ENCODE assay signal across 8 cellular contexts in the genomic region with DNA sequence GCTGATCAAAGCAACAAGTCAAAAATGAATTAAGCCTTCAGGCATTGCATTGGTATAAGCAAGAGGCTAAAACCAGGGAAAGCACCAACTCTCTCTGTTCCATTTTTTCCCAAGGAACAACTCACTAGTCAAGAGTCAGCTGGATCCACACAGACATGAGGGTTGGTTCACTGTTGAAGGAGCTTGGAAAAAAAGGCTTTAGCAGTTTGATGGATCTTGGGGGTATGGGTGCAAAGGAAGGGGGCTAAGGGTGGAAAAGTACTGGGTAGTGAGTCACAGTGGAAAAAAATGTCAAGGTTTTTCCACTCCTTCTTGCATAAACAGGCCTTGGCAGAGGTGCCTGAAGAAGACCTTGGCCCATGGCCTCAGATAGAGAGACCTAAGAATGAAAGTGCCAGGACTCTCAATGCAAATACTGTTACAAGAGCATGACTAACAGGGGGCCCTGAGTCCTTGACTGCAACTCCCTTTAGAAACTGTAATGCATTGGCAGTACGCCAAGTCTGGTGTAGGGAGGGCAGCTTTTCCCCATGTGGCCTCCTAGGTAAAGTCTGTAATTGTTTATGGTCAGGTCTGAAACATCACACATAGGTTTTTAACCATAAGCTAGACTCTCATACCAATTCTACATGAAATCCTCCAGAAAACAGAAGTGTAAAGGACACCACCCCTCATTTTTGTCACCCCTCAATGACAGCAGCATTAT. TPM values are rescaled to one million over a fixed set of nuclear protein-coding genes. Genes with fewer than 3 reads are reported as not detected.
DNase-seq lines count a peak whose midpoint lies in the region; ATAC-seq, FAIRE-seq and TF ChIP-seq lines count a peak whose summit lies in the region.

No MANE protein-coding gene starts in this region.

- peak; percentile 98 for ATAC-seq in GM18505 (IDR thresholded peaks at IDR 0.05; ENCODE audit: unreplicated experiment)

- H3K27me3 Mint-ChIP-seq in immature natural killer cell (ENCODE audit: low read depth in 3 of 3): peaks cover 0 to 2% (median 0%) of the 10 kb centered on the region in 3 donors

- no peak overlapping the region for H3K4me3 Mint-ChIP-seq in immature natural killer cell

- peak overlapping the region in 2 of 6 donors; percentile 4 to 22 for H3K27ac Mint-ChIP-seq in immature natural killer cell

- peaks cover 19 to 38% (median 21%) of the 10 kb centered on the region in 3 donors for H3K36me3 Mint-ChIP-seq in immature natural killer cell

- DNase-seq in H54 (ENCODE audit: insufficient read length, low spot score) (peak; percentile 72), SHP77 treated with DMSO at 0.1 percent for 48 hours (lab: John Stamatoyannopoulos, UW) (peak; percentile 71), dedifferentiated amniotic fluid mesenchymal stem cell (ENCODE audit: extremely low spot score) (peak; percentile 26), T-helper 9 cell (no peak), immature natural killer cell (no peak)
- DNase-seq in stimulated activated CD4-positive, alpha-beta T cell treated with anti-CD3 and anti-CD28 coated beads, Interleukin-2, amount 100 ng/mL, for 24 hours: peak; percentile 56 to 58

- TF ChIP-seq POLR2A in GM18505 (IDR thresholded peaks at IDR 0.05; ENCODE audit: borderline replicate concordance, extremely low read depth, insufficient read depth, insufficient read length) (no peak), H54 (IDR thresholded peaks at IDR 0.05; ENCODE audit: low read depth, low read length) (no peak)

- H3K9me3 Mint-ChIP-seq in immature natural killer cell: no peaks in the 10 kb centered on the region

- no peaks in the 10 kb centered on the region for H3K4me1 Mint-ChIP-seq in immature natural killer cell

- FAIRE-seq in H54 (lab: Jason Lieb, UNC): peak; percentile 100

- TF ChIP-seq RAD21 in Ishikawa (IDR thresholded peaks at IDR 0.05; ENCODE audit: low read depth): no peak

- no peak for TF ChIP-seq EP300 in Ishikawa (IDR thresholded peaks at IDR 0.05; ENCODE audit: borderline replicate concordance)

TF ChIP-seq in Ishikawa, 13 proteins besides CTCF, POLR2A, EP300 and RAD21:
- TF ChIP-seq, protein P1, sequence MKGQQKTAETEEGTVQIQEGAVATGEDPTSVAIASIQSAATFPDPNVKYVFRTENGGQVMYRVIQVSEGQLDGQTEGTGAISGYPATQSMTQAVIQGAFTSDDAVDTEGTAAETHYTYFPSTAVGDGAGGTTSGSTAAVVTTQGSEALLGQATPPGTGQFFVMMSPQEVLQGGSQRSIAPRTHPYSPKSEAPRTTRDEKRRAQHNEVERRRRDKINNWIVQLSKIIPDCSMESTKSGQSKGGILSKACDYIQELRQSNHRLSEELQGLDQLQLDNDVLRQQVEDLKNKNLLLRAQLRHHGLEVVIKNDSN (IDR thresholded peaks at IDR 0.05): no peak
- peak; percentile 77 for TF ChIP-seq NFIC (IDR thresholded peaks at IDR 0.05)

RNA-seq across cellular contexts. Expression of gene ACTL7A, which starts 23.7 kb away (rescaled TPM):
- not detected for polyA plus RNA-seq in immature natural killer cell

RNA-seq across cellular contexts. Expression of gene ACTL7B, which starts 30.0 kb away (rescaled TPM):
- polyA plus RNA-seq in immature natural killer cell: not detected

RNA-seq across cellular contexts. Expression of gene ELP1, which starts 48.1 kb away (rescaled TPM):
- 10 to 100 TPM in 2 of 3 donors, 1 to 10 TPM in 1; 9.2 to 18.8 (median 17.3) TPM for polyA plus RNA-seq in immature natural killer cell

RNA-seq across cellular contexts. Expression of gene ABITRAM, which starts 48.4 kb away (rescaled TPM):
- 10 to 100 TPM in 2 of 3 donors, 1 to 10 TPM in 1; 7.5 to 24.4 (median 10.6) TPM for polyA plus RNA-seq in immature natural killer cell

Comparison
In these comparisons a context has a peak if more than half of its experiments do, and no peak if none do; other contexts are left out.
1. DNase-seq: peak in H54 (single experiment), SHP77 treated with DMSO at 0.1 percent for 48 hours (single experiment), dedifferentiated amniotic fluid mesenchymal stem cell (single experiment) and stimulated activated CD4-positive, alpha-beta T cell treated with anti-CD3 and anti-CD28 coated beads, Interleukin-2, amount 100 ng/mL, for 24 hours (2 of 2); none in T-helper 9 cell (single experiment) and immature natural killer cell (0 of 3).